ENCODE assay signal across 1 cellular context in the genomic region with DNA sequence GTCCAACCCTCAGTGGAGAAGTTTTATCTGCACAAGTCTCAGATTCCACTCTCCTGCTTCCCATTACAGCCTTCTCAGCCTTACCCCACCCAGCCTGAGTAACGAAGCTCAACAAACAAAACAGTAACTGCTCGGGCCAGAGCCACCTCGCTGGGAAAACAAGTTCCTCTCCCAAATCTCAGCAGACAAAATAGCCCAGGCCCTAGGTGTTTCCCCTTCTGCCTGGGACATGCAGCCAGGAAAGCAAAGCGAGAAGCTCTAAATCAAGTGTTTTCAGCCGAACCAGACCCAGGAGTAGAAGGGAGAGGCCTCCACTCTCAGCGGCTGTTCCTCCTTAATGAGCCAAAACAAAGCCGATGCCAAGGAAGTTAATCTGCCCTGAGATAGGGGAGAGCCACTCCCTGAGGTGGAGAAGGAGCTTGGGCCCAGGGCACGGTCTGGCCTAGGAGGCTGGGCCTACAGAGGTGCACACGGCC.
TF ChIP-seq lines count a peak whose summit lies in the region.

No MANE protein-coding gene starts in this region.

TF ChIP-seq in HepG2, 621 proteins besides CTCF, POLR2A, EP300 and RAD21 (continued from another document):
- TF ChIP-seq, protein P1, sequence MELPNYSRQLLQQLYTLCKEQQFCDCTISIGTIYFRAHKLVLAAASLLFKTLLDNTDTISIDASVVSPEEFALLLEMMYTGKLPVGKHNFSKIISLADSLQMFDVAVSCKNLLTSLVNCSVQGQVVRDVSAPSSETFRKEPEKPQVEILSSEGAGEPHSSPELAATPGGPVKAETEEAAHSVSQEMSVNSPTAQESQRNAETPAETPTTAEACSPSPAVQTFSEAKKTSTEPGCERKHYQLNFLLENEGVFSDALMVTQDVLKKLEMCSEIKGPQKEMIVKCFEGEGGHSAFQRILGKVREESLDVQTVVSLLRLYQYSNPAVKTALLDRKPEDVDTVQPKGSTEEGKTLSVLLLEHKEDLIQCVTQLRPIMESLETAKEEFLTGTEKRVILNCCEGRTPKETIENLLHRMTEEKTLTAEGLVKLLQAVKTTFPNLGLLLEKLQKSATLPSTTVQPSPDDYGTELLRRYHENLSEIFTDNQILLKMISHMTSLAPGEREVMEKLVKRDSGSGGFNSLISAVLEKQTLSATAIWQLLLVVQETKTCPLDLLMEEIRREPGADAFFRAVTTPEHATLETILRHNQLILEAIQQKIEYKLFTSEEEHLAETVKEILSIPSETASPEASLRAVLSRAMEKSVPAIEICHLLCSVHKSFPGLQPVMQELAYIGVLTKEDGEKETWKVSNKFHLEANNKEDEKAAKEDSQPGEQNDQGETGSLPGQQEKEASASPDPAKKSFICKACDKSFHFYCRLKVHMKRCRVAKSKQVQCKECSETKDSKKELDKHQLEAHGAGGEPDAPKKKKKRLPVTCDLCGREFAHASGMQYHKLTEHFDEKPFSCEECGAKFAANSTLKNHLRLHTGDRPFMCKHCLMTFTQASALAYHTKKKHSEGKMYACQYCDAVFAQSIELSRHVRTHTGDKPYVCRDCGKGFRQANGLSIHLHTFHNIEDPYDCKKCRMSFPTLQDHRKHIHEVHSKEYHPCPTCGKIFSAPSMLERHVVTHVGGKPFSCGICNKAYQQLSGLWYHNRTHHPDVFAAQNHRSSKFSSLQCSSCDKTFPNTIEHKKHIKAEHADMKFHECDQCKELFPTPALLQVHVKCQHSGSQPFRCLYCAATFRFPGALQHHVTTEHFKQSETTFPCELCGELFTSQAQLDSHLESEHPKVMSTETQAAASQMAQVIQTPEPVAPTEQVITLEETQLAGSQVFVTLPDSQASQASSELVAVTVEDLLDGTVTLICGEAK (IDR thresholded peaks at IDR 0.05): no peak
- TF ChIP-seq, protein P1 (CRISPR knock-in tag; IDR thresholded peaks at IDR 0.05): no peak
